Comparison of ENCODE assay signal across 1 cellular context in genomic region chr11:62645934-62646824, GRCh38.
A peak's percentile ranks its signal among the peaks of the same experiment; 100 is the strongest.
TF ChIP-seq lines count a peak whose summit lies in the region.

Gene GANAB (minus strand): TSS chr11:62646613. CDS start chr11:62646599, 14 bp downstream.

TF ChIP-seq in HepG2, 621 proteins besides CTCF, POLR2A, EP300 and RAD21 (continued from another document and continues in another):
- TF ChIP-seq TCF12 (IDR thresholded peaks at IDR 0.05) (no peak), TCF12 (CRISPR knock-in tag; IDR thresholded peaks at IDR 0.05) (peak; percentile 75; the same call in 1 of the 2 replicates), HNF4G (IDR thresholded peaks at IDR 0.05; ENCODE audit: borderline replicate concordance, low read depth, low read length) (peak; percentile 57; the same call in 1 of the 2 replicates), HNF4G (CRISPR knock-in tag; IDR thresholded peaks at IDR 0.05; ENCODE audit: borderline replicate concordance, low read depth) (peak; percentile 25; the same call in 1 of the 2 replicates), ZNF614 (CRISPR knock-in tag; IDR thresholded peaks at IDR 0.05; ENCODE audit: borderline replicate concordance) (peak; percentile 16; the same call in 1 of the 2 replicates), SOX5 (CRISPR knock-in tag; IDR thresholded peaks at IDR 0.05; ENCODE audit: borderline replicate concordance) (peak; percentile 34; the same call in 1 of the 2 replicates), FOXO1 (CRISPR knock-in tag; IDR thresholded peaks at IDR 0.05) (peak; percentile 3; the same call in 1 of the 2 replicates), AKAP8 (CRISPR knock-in tag; IDR thresholded peaks at IDR 0.05) (no peak; the same call in 1 of the 2 replicates), GFI1 (CRISPR knock-in tag; IDR thresholded peaks at IDR 0.05; ENCODE audit: borderline replicate concordance) (peak; percentile 56; the same call in 1 of the 2 replicates), MXI1 (IDR thresholded peaks at IDR 0.05; ENCODE audit: borderline replicate concordance, low read depth, low read length) (peak; percentile 95; the same call in 2 of the 3 replicates), ARHGAP35 (CRISPR knock-in tag; IDR thresholded peaks at IDR 0.05; ENCODE audit: borderline replicate concordance) (no peak), HNRNPL (IDR thresholded peaks at IDR 0.05; ENCODE audit: low read depth, low read length) (peak; percentile 28; the same call in 1 of the 2 replicates), ZBTB26 (CRISPR knock-in tag; IDR thresholded peaks at IDR 0.05; ENCODE audit: borderline replicate concordance) (no peak), ELF1 (CRISPR knock-in tag; IDR thresholded peaks at IDR 0.05) (peak; percentile 48; the same call in 1 of the 2 replicates), TFAP4 (IDR thresholded peaks at IDR 0.05; ENCODE audit: borderline replicate concordance, low read depth) (peak; percentile 59; the same call in 1 of the 2 replicates), ZC3H13 (CRISPR knock-in tag; IDR thresholded peaks at IDR 0.05) (peak; percentile 100), RXRB (CRISPR knock-in tag; IDR thresholded peaks at IDR 0.05; ENCODE audit: borderline replicate concordance) (peak; percentile 17), POLR2G (IDR thresholded peaks at IDR 0.05; ENCODE audit: low read depth, low read length) (peak; percentile 97), ZNF333 (CRISPR knock-in tag; IDR thresholded peaks at IDR 0.05; ENCODE audit: borderline replicate concordance) (0 out of 2 replicates have a peak, but pooled peaks have one; percentile 60), CREM (IDR thresholded peaks at IDR 0.05) (peak; percentile 74), CREM (CRISPR knock-in tag; IDR thresholded peaks at IDR 0.05) (no peak), ZNF354B (CRISPR knock-in tag; IDR thresholded peaks at IDR 0.05) (no peak), ZFYVE20 (CRISPR knock-in tag; IDR thresholded peaks at IDR 0.05; ENCODE audit: borderline replicate concordance, low read depth) (no peak), ATF1 (CRISPR knock-in tag; IDR thresholded peaks at IDR 0.05) (peak; percentile 84), RFXANK (CRISPR knock-in tag; IDR thresholded peaks at IDR 0.05) (0 out of 2 replicates have a peak, but pooled peaks have one; percentile 34), SOX13 (IDR thresholded peaks at IDR 0.05) (no peak), SOX13 (CRISPR knock-in tag; conservative IDR thresholded peaks at IDR 0.05 in 1 of 2, IDR thresholded peaks at IDR 0.05 in 1 of 2) (no peak), ZGPAT (CRISPR knock-in tag; IDR thresholded peaks at IDR 0.05) (peak; percentile 79), ZFX (CRISPR knock-in tag; IDR thresholded peaks at IDR 0.05; ENCODE audit: low read depth) (peak; percentile 96), ZNF530 (CRISPR knock-in tag; IDR thresholded peaks at IDR 0.05; ENCODE audit: low read depth) (no peak), ZMAT3 (CRISPR knock-in tag; conservative IDR thresholded peaks at IDR 0.05) (peak; percentile 65), YY1 (IDR thresholded peaks at IDR 0.05; ENCODE audit: insufficient read depth, insufficient replicate concordance, low read depth, low read length) (peak; percentile 98)
- TF ChIP-seq, protein P1, sequence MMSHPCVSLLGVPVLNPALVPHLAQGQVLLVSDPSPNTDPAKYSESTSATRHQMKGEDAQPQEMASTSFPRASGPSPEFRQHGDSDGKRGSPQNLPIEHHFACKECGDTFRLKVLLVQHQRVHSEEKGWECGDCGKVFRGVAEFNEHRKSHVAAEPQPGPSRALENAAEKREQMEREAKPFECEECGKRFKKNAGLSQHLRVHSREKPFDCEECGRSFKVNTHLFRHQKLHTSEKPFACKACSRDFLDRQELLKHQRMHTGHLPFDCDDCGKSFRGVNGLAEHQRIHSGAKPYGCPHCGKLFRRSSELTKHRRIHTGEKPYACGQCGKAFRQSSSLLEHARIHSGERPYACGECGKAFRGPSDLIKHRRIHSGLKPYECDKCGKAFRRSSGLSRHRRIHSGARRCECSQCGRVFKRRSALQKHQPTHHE (CRISPR knock-in tag; IDR thresholded peaks at IDR 0.05; ENCODE audit: borderline replicate concordance) = no peak; the same call in 1 of the 2 replicates
- TF ChIP-seq, protein P2, sequence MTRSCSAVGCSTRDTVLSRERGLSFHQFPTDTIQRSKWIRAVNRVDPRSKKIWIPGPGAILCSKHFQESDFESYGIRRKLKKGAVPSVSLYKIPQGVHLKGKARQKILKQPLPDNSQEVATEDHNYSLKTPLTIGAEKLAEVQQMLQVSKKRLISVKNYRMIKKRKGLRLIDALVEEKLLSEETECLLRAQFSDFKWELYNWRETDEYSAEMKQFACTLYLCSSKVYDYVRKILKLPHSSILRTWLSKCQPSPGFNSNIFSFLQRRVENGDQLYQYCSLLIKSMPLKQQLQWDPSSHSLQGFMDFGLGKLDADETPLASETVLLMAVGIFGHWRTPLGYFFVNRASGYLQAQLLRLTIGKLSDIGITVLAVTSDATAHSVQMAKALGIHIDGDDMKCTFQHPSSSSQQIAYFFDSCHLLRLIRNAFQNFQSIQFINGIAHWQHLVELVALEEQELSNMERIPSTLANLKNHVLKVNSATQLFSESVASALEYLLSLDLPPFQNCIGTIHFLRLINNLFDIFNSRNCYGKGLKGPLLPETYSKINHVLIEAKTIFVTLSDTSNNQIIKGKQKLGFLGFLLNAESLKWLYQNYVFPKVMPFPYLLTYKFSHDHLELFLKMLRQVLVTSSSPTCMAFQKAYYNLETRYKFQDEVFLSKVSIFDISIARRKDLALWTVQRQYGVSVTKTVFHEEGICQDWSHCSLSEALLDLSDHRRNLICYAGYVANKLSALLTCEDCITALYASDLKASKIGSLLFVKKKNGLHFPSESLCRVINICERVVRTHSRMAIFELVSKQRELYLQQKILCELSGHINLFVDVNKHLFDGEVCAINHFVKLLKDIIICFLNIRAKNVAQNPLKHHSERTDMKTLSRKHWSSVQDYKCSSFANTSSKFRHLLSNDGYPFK (CRISPR knock-in tag; IDR thresholded peaks at IDR 0.05; ENCODE audit: borderline replicate concordance) = peak; percentile 80; the same call in 1 of the 2 replicates
- TF ChIP-seq, protein P3, sequence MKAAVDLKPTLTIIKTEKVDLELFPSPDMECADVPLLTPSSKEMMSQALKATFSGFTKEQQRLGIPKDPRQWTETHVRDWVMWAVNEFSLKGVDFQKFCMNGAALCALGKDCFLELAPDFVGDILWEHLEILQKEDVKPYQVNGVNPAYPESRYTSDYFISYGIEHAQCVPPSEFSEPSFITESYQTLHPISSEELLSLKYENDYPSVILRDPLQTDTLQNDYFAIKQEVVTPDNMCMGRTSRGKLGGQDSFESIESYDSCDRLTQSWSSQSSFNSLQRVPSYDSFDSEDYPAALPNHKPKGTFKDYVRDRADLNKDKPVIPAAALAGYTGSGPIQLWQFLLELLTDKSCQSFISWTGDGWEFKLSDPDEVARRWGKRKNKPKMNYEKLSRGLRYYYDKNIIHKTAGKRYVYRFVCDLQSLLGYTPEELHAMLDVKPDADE (CRISPR knock-in tag; IDR thresholded peaks at IDR 0.05) = 0 out of 2 replicates have a peak, but pooled peaks have one; percentile 66
- TF ChIP-seq, protein P4, sequence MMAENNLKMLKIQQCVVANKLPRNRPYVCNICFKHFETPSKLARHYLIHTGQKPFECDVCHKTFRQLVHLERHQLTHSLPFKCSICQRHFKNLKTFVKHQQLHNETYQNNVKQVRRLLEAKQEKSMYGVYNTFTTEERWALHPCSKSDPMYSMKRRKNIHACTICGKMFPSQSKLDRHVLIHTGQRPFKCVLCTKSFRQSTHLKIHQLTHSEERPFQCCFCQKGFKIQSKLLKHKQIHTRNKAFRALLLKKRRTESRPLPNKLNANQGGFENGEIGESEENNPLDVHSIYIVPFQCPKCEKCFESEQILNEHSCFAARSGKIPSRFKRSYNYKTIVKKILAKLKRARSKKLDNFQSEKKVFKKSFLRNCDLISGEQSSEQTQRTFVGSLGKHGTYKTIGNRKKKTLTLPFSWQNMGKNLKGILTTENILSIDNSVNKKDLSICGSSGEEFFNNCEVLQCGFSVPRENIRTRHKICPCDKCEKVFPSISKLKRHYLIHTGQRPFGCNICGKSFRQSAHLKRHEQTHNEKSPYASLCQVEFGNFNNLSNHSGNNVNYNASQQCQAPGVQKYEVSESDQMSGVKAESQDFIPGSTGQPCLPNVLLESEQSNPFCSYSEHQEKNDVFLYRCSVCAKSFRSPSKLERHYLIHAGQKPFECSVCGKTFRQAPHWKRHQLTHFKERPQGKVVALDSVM (CRISPR knock-in tag; IDR thresholded peaks at IDR 0.05) = 0 out of 2 replicates have a peak, but pooled peaks have one; percentile 10
- TF ChIP-seq, protein P5, sequence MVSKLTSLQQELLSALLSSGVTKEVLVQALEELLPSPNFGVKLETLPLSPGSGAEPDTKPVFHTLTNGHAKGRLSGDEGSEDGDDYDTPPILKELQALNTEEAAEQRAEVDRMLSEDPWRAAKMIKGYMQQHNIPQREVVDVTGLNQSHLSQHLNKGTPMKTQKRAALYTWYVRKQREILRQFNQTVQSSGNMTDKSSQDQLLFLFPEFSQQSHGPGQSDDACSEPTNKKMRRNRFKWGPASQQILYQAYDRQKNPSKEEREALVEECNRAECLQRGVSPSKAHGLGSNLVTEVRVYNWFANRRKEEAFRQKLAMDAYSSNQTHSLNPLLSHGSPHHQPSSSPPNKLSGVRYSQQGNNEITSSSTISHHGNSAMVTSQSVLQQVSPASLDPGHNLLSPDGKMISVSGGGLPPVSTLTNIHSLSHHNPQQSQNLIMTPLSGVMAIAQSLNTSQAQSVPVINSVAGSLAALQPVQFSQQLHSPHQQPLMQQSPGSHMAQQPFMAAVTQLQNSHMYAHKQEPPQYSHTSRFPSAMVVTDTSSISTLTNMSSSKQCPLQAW (CRISPR knock-in tag; IDR thresholded peaks at IDR 0.05) = no peak
- TF ChIP-seq, protein P6, sequence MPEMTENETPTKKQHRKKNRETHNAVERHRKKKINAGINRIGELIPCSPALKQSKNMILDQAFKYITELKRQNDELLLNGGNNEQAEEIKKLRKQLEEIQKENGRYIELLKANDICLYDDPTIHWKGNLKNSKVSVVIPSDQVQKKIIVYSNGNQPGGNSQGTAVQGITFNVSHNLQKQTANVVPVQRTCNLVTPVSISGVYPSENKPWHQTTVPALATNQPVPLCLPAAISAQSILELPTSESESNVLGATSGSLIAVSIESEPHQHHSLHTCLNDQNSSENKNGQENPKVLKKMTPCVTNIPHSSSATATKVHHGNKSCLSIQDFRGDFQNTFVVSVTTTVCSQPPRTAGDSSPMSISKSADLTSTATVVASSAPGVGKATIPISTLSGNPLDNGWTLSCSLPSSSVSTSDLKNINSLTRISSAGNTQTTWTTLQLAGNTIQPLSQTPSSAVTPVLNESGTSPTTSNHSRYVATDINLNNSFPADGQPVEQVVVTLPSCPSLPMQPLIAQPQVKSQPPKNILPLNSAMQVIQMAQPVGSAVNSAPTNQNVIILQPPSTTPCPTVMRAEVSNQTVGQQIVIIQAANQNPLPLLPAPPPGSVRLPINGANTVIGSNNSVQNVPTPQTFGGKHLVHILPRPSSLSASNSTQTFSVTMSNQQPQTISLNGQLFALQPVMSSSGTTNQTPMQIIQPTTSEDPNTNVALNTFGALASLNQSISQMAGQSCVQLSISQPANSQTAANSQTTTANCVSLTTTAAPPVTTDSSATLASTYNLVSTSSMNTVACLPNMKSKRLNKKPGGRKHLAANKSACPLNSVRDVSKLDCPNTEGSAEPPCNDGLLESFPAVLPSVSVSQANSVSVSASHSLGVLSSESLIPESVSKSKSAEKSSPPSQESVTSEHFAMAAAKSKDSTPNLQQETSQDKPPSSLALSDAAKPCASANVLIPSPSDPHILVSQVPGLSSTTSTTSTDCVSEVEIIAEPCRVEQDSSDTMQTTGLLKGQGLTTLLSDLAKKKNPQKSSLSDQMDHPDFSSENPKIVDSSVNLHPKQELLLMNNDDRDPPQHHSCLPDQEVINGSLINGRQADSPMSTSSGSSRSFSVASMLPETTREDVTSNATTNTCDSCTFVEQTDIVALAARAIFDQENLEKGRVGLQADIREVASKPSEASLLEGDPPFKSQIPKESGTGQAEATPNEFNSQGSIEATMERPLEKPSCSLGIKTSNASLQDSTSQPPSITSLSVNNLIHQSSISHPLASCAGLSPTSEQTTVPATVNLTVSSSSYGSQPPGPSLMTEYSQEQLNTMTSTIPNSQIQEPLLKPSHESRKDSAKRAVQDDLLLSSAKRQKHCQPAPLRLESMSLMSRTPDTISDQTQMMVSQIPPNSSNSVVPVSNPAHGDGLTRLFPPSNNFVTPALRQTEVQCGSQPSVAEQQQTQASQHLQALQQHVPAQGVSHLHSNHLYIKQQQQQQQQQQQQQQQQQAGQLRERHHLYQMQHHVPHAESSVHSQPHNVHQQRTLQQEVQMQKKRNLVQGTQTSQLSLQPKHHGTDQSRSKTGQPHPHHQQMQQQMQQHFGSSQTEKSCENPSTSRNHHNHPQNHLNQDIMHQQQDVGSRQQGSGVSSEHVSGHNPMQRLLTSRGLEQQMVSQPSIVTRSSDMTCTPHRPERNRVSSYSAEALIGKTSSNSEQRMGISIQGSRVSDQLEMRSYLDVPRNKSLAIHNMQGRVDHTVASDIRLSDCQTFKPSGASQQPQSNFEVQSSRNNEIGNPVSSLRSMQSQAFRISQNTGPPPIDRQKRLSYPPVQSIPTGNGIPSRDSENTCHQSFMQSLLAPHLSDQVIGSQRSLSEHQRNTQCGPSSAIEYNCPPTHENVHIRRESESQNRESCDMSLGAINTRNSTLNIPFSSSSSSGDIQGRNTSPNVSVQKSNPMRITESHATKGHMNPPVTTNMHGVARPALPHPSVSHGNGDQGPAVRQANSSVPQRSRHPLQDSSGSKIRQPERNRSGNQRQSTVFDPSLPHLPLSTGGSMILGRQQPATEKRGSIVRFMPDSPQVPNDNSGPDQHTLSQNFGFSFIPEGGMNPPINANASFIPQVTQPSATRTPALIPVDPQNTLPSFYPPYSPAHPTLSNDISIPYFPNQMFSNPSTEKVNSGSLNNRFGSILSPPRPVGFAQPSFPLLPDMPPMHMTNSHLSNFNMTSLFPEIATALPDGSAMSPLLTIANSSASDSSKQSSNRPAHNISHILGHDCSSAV (CRISPR knock-in tag; IDR thresholded peaks at IDR 0.05; ENCODE audit: borderline replicate concordance) = 0 out of 2 replicates have a peak, but pooled peaks have one; percentile 63
